ENCODE assay signal across 8 cellular contexts in genomic region chr19:40143612-40144011, GRCh38. TPM values are rescaled to one million over a fixed set of nuclear protein-coding genes. Genes with fewer than 3 reads are reported as not detected.
DNase-seq lines count a peak whose midpoint lies in the region; ATAC-seq and TF ChIP-seq lines count a peak whose summit lies in the region.

No MANE protein-coding gene starts in this region.

- H3K36me3 Mint-ChIP-seq in CD8-positive, alpha-beta memory T cell: no peaks in the 10 kb centered on the region
- no peaks in the 10 kb centered on the region for H3K36me3 Mint-ChIP-seq in T-cell

- no peak overlapping the region for H3K27ac ChIP-seq in CD8-positive, alpha-beta memory T cell (ENCODE audit: low read depth, low read length)
- H3K27ac ChIP-seq in left ventricle myocardium inferior (replicated peaks) (peak overlapping the region; percentile 9), trophoblast cell (ENCODE audit: low read depth, low read length) (no peak overlapping the region)

- no peak overlapping the region for H4K8ac ChIP-seq in trophoblast cell (ENCODE audit: low read depth, low read length)

- no peak overlapping the region for H3K4me2 ChIP-seq in trophoblast cell (ENCODE audit: low read length)

- no peak overlapping the region for H3K4me3 ChIP-seq in CD8-positive, alpha-beta memory T cell (ENCODE audit: low read length)
- H3K4me3 ChIP-seq in left ventricle myocardium inferior: no peak overlapping the region
- H3K4me3 ChIP-seq in trophoblast cell (ENCODE audit: low read depth, low read length): no peak overlapping the region

- H2BK12ac ChIP-seq in trophoblast cell (ENCODE audit: low read length): no peak overlapping the region

- H2AK5ac ChIP-seq in trophoblast cell (ENCODE audit: low read length): no peak overlapping the region

- peak overlapping the region; percentile 48 to 90 (median 79) for H3K4me3 Mint-ChIP-seq in CD8-positive, alpha-beta memory T cell
- H3K4me3 Mint-ChIP-seq in T-cell: peak overlapping the region; percentile 28 to 66 (median 39)

- ATAC-seq in HG02610 (IDR thresholded peaks at IDR 0.05; ENCODE audit: unreplicated experiment): peak; percentile 64
- peak in 3 of 4 experiments; percentile 46 to 72 (median 51) for ATAC-seq in T-cell (replicated peaks in 1 of 4)

- H3K36me3 ChIP-seq in CD8-positive, alpha-beta memory T cell (ENCODE audit: insufficient read depth, low read length): no peaks in the 10 kb centered on the region
- H3K36me3 ChIP-seq in left ventricle myocardium inferior (no peaks in the 10 kb centered on the region), trophoblast cell (ENCODE audit: control insufficient read depth in 1 of 2, insufficient read depth in 2 of 2, low read length in 2 of 2) (no peaks in the 10 kb centered on the region)

- no peak overlapping the region for H4K91ac ChIP-seq in trophoblast cell (ENCODE audit: low read depth, low read length)

- TF ChIP-seq CTCF in left ventricle myocardium inferior (IDR thresholded peaks at IDR 0.05; ENCODE audit: borderline replicate concordance): no peak

- no CpG with 5 or more reads among the region's 5 CpGs for WGBS in trophoblast cell (ENCODE audit: extremely low coverage, insufficient coverage, insufficient read length)

- H3K14ac ChIP-seq in trophoblast cell (ENCODE audit: low read length): no peak overlapping the region

- intact Hi-C loops in left ventricle myocardium inferior (cut with micrococcal nuclease): no loop called here

- H4K12ac ChIP-seq in trophoblast cell (ENCODE audit: low read depth, low read length): no peak overlapping the region

- no peak overlapping the region for H2BK120ac ChIP-seq in trophoblast cell (ENCODE audit: insufficient read depth, low read length, poor library complexity)

- CTCF ChIA-PET in CD8-positive, alpha-beta memory T cell (lab: Charles Lee): interaction anchor here (0.6 to 3.3 kb wide), 5 partner anchors 14 to 1148 kb away, joined by 3 to 9 read pairs (median 3); partner anchors contain the start of gene PSMC4
- CTCF ChIA-PET in T-cell (lab: Charles Lee): interaction anchor here in 1 of 2 donors (0.6 to 1.8 kb wide), 14 partner anchors 14 to 807 kb away, joined by 3 to 15 read pairs (median 5); no protein-coding TSS in a partner anchor

- no peaks in the 10 kb centered on the region for H3K27me3 Mint-ChIP-seq in CD8-positive, alpha-beta memory T cell
- no peaks in the 10 kb centered on the region for H3K27me3 Mint-ChIP-seq in T-cell

- no peak overlapping the region for H3K18ac ChIP-seq in trophoblast cell (ENCODE audit: low read length)

- no peaks in the 10 kb centered on the region for H3K9me3 Mint-ChIP-seq in CD8-positive, alpha-beta memory T cell
- H3K9me3 Mint-ChIP-seq in T-cell: no peaks in the 10 kb centered on the region

- POLR2A ChIA-PET in CD8-positive, alpha-beta memory T cell (lab: Charles Lee): interaction anchor here (0.7 to 1.2 kb wide), 2 partner anchors 82 to 297 kb away, joined by 3 to 4 read pairs; partner anchors contain the start of gene FBL
- POLR2A ChIA-PET in T-cell (lab: Charles Lee): interaction anchor here (0.6 to 0.7 kb wide), 4 partner anchors 11 to 881 kb away, joined by 3 to 6 read pairs (median 5); no protein-coding TSS in a partner anchor

- H3K9me3 ChIP-seq in CD8-positive, alpha-beta memory T cell (ENCODE audit: low read length): no peaks in the 10 kb centered on the region
- H3K9me3 ChIP-seq in left ventricle myocardium inferior (replicated peaks) (peaks cover 4% of the 10 kb centered on the region), trophoblast cell (ENCODE audit: insufficient read depth, low read depth, low read length) (no peaks in the 10 kb centered on the region)

- H2AFZ ChIP-seq in trophoblast cell (ENCODE audit: insufficient read depth, low read length, poor library complexity): no peak overlapping the region

- H3K79me1 ChIP-seq in trophoblast cell (ENCODE audit: low read length): no peaks in the 10 kb centered on the region

- DNase-seq in CD8-positive, alpha-beta memory T cell: peak in 3 of 5 donors; percentile 41 to 58 (median 41)
- DNase-seq in T-cell: peak in 29 of 34 experiments; percentile 16 to 58 (median 33)
- DNase-seq in left ventricle myocardium inferior: peak; percentile 28
- no peak for DNase-seq in HK-2 (ENCODE audit: unreplicated experiment)
- no peak for DNase-seq in trophoblast cell
- DNase-seq in AG08396 (ENCODE audit: low spot score): no peak
- no peak for DNase-seq in SHP77 treated with DMSO at 0.1 percent for 48 hours (lab: John Stamatoyannopoulos, UW)

- no peaks in the 10 kb centered on the region for H3K79me2 ChIP-seq in trophoblast cell (ENCODE audit: control insufficient read depth, insufficient read depth, low read length, poor library complexity)

- no peak overlapping the region for H3K23ac ChIP-seq in trophoblast cell (ENCODE audit: low read length)

- H3K4ac ChIP-seq in trophoblast cell (ENCODE audit: low read depth, low read length): no peak overlapping the region

- H3K4me1 ChIP-seq in CD8-positive, alpha-beta memory T cell (ENCODE audit: insufficient read depth, low read length): peaks cover 59% of the 10 kb centered on the region
- H3K4me1 ChIP-seq in left ventricle myocardium inferior (peaks cover 14% of the 10 kb centered on the region), trophoblast cell (ENCODE audit: control insufficient read depth in 1 of 2, insufficient read depth in 2 of 2, low read length in 2 of 2) (no peaks in the 10 kb centered on the region)

- no peak overlapping the region for H3K9ac ChIP-seq in trophoblast cell (ENCODE audit: low read length)

- H3K27me3 ChIP-seq in CD8-positive, alpha-beta memory T cell (ENCODE audit: insufficient read depth, low read length, poor library complexity, severe bottlenecking): no peaks in the 10 kb centered on the region
- H3K27me3 ChIP-seq in left ventricle myocardium inferior (ENCODE audit: low read depth): peaks cover 9% of the 10 kb centered on the region
- H3K27me3 ChIP-seq in trophoblast cell (ENCODE audit: insufficient read depth, low read length): no peaks in the 10 kb centered on the region

- H2BK5ac ChIP-seq in trophoblast cell (ENCODE audit: low read depth, low read length, poor library complexity): no peak overlapping the region

- H3K27ac Mint-ChIP-seq in CD8-positive, alpha-beta memory T cell: peak overlapping the region in 7 of 8 donors; percentile 66 to 94 (median 76)
- H3K27ac Mint-ChIP-seq in T-cell: peak overlapping the region; percentile 84 to 87

- peaks cover 45 to 68% (median 64%) of the 10 kb centered on the region in 3 donors for H3K4me1 Mint-ChIP-seq in CD8-positive, alpha-beta memory T cell
- peaks cover 46 to 59% (median 53%) of the 10 kb centered on the region in 3 donors for H3K4me1 Mint-ChIP-seq in T-cell

RNA-seq across cellular contexts. Expression of gene MAP3K10, which starts 47.6 kb away (rescaled TPM):
- 10 to 100 TPM; 13.9 to 15.4 TPM for total RNA-seq in CD8-positive, alpha-beta memory T cell
- 1.3 TPM for polyA plus RNA-seq in CD8-positive, alpha-beta memory T cell
- 10 to 100 TPM; 20.9 to 39.6 (median 33.0) TPM for total RNA-seq in T-cell
- 17.1 TPM for total RNA-seq in left ventricle myocardium inferior
- 4.5 and 4.6 TPM in 2 replicates for polyA plus RNA-seq in trophoblast cell (2013)

RNA-seq across cellular contexts. Expression of gene ZNF780A, which starts 52.9 kb away (rescaled TPM):
- 10 to 100 TPM; 18.9 to 19.5 TPM for total RNA-seq in CD8-positive, alpha-beta memory T cell
- polyA plus RNA-seq in CD8-positive, alpha-beta memory T cell: 23.2 TPM
- total RNA-seq in T-cell (10 to 100 TPM; 18.2 to 43.0 (median 29.0) TPM), left ventricle myocardium inferior (10.3 TPM)
- polyA plus RNA-seq in trophoblast cell (2013): 15.5 and 18.0 TPM in 2 replicates

Comparison
In these comparisons a context has a peak if more than half of its experiments do, and no peak if none do; other contexts are left out.
1. DNase-seq: peak in CD8-positive, alpha-beta memory T cell (3 of 5), T-cell (29 of 34) and left ventricle myocardium inferior (single experiment); none in HK-2 (single experiment), trophoblast cell (0 of 2), AG08396 (single experiment) and SHP77 treated with DMSO at 0.1 percent for 48 hours (single experiment).